8 cellular contexts compared by ENCODE assay signal in the genomic region with DNA sequence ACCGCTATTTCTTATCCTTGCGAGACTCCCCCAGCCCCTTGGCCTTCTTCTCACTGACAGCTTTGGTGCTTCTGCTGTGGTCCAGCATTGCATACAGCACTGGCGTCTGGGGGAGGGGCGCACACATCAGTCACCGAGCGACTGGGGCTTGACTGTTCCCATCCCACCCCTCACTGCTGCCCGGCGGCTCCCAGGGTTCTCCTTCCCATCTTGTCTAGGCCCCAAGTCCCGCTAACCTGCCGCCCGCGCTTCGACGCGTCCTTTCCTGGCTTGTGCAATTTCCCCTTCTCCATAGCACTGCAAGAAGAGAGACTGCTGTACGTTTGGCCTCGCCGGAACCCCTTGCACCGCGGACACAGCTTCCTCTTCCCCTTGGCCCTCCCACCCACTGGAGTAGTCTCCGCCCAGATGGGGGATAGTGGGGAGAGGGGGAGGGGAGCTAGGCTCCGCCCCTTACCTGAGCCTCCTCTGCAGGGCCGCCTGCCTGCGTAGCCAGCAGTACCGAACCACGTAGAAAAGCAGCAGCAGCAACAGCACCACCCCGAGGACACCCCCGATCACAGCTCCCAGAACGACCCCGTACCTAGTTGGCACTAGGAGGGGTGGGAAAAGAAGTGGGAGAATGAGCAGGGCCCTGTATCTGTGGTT. TPM values are rescaled to one million over a fixed set of nuclear protein-coding genes. Genes with fewer than 3 reads are reported as not detected.
DNase-seq lines count a peak whose midpoint lies in the region; ATAC-seq, FAIRE-seq and TF ChIP-seq lines count a peak whose summit lies in the region.

No MANE protein-coding gene starts in this region.

- H3K4me1 Mint-ChIP-seq in activated T-cell treated with anti-CD3 and anti-CD28 coated beads, Interleukin-2, amount 50 U/mL, for 72 hours (ENCODE audit: low read depth): peaks cover 29% of the 10 kb centered on the region
- H3K4me1 Mint-ChIP-seq in natural killer cell: peaks cover 28% of the 10 kb centered on the region in 2 donors
- peaks cover 27 to 47% of the 10 kb centered on the region in 2 donors for H3K4me1 Mint-ChIP-seq in stimulated activated naive B cell treated with anti-CD40 and anti-IgM and Interleukin-4, amounts not matched to agents 10 μg/mL and 1 μg/mL and 100 μg/mL, for 72 hours

- ATAC-seq in HG03139 (IDR thresholded peaks at IDR 0.05; ENCODE audit: unreplicated experiment): peak; percentile 82
- ATAC-seq in activated T-cell treated with anti-CD3 and anti-CD28 coated beads, Interleukin-2, amount 50 U/mL, for 72 hours (replicated peaks in 1 of 2): peak; percentile 96 to 98
- peak; percentile 88 to 96 (median 94) for ATAC-seq in natural killer cell
- ATAC-seq in stimulated activated naive B cell treated with anti-CD40 and anti-IgM and Interleukin-4, amounts not matched to agents 10 μg/mL and 1 μg/mL and 100 μg/mL, for 72 hours (replicated peaks): peak; percentile 83 to 92
- no peak for ATAC-seq in GM19324 (IDR thresholded peaks at IDR 0.05; ENCODE audit: low FRiP score, unreplicated experiment)

- peak overlapping the region; percentile 85 to 99 for H3K4me3 Mint-ChIP-seq in activated T-cell treated with anti-CD3 and anti-CD28 coated beads, Interleukin-2, amount 50 U/mL, for 72 hours
- H3K4me3 Mint-ChIP-seq in natural killer cell: peak overlapping the region; percentile 97
- H3K4me3 Mint-ChIP-seq in stimulated activated naive B cell treated with anti-CD40 and anti-IgM and Interleukin-4, amounts not matched to agents 10 μg/mL and 1 μg/mL and 100 μg/mL, for 72 hours: peak overlapping the region; percentile 94 to 99

- DNase-seq in GM18507 (ENCODE audit: extremely low spot score, insufficient read length, low read depth): peak; percentile 84
- peak; percentile 87 to 94 for DNase-seq in NOMO-1 (lab: John Stamatoyannopoulos, UW; ENCODE audit: unreplicated experiment in 2 of 2)
- peak; percentile 88 to 91 for DNase-seq in activated T-cell treated with anti-CD3 and anti-CD28 coated beads, Interleukin-2, amount 50 U/mL, for 72 hours
- DNase-seq in fibroblast of pulmonary artery (ENCODE audit: low read depth): peak; percentile 77
- peak; percentile 70 for DNase-seq in natural killer cell
- peak; percentile 76 for DNase-seq in stimulated activated naive B cell treated with anti-CD40 and anti-IgM and Interleukin-4, amounts not matched to agents 10 μg/mL and 1 μg/mL and 100 μg/mL, for 72 hours

- peak; percentile 93 for FAIRE-seq in GM18507 (lab: Jason Lieb, UNC)

- peaks cover 4 to 6% of the 10 kb centered on the region in 2 donors for H3K36me3 Mint-ChIP-seq in activated T-cell treated with anti-CD3 and anti-CD28 coated beads, Interleukin-2, amount 50 U/mL, for 72 hours (ENCODE audit: insufficient read depth in 2 of 2)
- H3K36me3 Mint-ChIP-seq in natural killer cell: no peaks in the 10 kb centered on the region
- H3K36me3 Mint-ChIP-seq in stimulated activated naive B cell treated with anti-CD40 and anti-IgM and Interleukin-4, amounts not matched to agents 10 μg/mL and 1 μg/mL and 100 μg/mL, for 72 hours: peaks cover 0 to 7% of the 10 kb centered on the region in 2 donors

- H3K27ac Mint-ChIP-seq in activated T-cell treated with anti-CD3 and anti-CD28 coated beads, Interleukin-2, amount 50 U/mL, for 72 hours: peak overlapping the region; percentile 68
- H3K27ac Mint-ChIP-seq in natural killer cell: peak overlapping the region; percentile 90 to 96
- H3K27ac Mint-ChIP-seq in stimulated activated naive B cell treated with anti-CD40 and anti-IgM and Interleukin-4, amounts not matched to agents 10 μg/mL and 1 μg/mL and 100 μg/mL, for 72 hours: peak overlapping the region; percentile 97

- H3K4me3 ChIP-seq in fibroblast of pulmonary artery (replicated peaks; ENCODE audit: low read depth, low read length): peak overlapping the region; percentile 75

- no peaks in the 10 kb centered on the region for H3K27me3 Mint-ChIP-seq in activated T-cell treated with anti-CD3 and anti-CD28 coated beads, Interleukin-2, amount 50 U/mL, for 72 hours (ENCODE audit: low read depth)
- H3K27me3 Mint-ChIP-seq in natural killer cell (ENCODE audit: low read depth in 2 of 2): no peaks in the 10 kb centered on the region
- H3K27me3 Mint-ChIP-seq in stimulated activated naive B cell treated with anti-CD40 and anti-IgM and Interleukin-4, amounts not matched to agents 10 μg/mL and 1 μg/mL and 100 μg/mL, for 72 hours: no peaks in the 10 kb centered on the region

- no peaks in the 10 kb centered on the region for H3K9me3 Mint-ChIP-seq in activated T-cell treated with anti-CD3 and anti-CD28 coated beads, Interleukin-2, amount 50 U/mL, for 72 hours
- H3K9me3 Mint-ChIP-seq in natural killer cell: no peaks in the 10 kb centered on the region
- no peaks in the 10 kb centered on the region for H3K9me3 Mint-ChIP-seq in stimulated activated naive B cell treated with anti-CD40 and anti-IgM and Interleukin-4, amounts not matched to agents 10 μg/mL and 1 μg/mL and 100 μg/mL, for 72 hours

- intact Hi-C loops in natural killer cell (cut with micrococcal nuclease): loop anchor here (1.0 to 5.0 kb wide), 2 partner anchors 8 to 79 kb away; a partner anchor contains a TSS

- TF ChIP-seq CTCF in fibroblast of pulmonary artery (IDR thresholded peaks at IDR 0.05; ENCODE audit: low read length, missing control alignments) (peak; percentile 27), natural killer cell (IDR thresholded peaks at IDR 0.05) (no peak)

RNA-seq across cellular contexts. Expression of a gene that starts 3.8 kb away (rescaled TPM):
- total RNA-seq in activated T-cell treated with anti-CD3 and anti-CD28 coated beads, Interleukin-2, amount 50 U/mL, for 72 hours: 1 to 10 TPM; 5.5 to 8.5 TPM
- total RNA-seq in natural killer cell: 1 to 10 TPM; 4.6 to 9.0 (median 8.7) TPM

RNA-seq across cellular contexts. Expression of a gene that starts 8.2 kb away (rescaled TPM):
- total RNA-seq in activated T-cell treated with anti-CD3 and anti-CD28 coated beads, Interleukin-2, amount 50 U/mL, for 72 hours: 100 to 1,000 TPM; 140 to 141 TPM
- 10 to 100 TPM; 74.5 to 97.3 (median 86.0) TPM for total RNA-seq in natural killer cell

RNA-seq across cellular contexts. Expression of a gene that starts 47.5 kb away (rescaled TPM):
- total RNA-seq in activated T-cell treated with anti-CD3 and anti-CD28 coated beads, Interleukin-2, amount 50 U/mL, for 72 hours: 1 to 10 TPM in 1 of 2 donors, under 1 TPM in 1; 0.55 to 1.2 TPM
- not detected for total RNA-seq in natural killer cell
